In the genomic region with DNA sequence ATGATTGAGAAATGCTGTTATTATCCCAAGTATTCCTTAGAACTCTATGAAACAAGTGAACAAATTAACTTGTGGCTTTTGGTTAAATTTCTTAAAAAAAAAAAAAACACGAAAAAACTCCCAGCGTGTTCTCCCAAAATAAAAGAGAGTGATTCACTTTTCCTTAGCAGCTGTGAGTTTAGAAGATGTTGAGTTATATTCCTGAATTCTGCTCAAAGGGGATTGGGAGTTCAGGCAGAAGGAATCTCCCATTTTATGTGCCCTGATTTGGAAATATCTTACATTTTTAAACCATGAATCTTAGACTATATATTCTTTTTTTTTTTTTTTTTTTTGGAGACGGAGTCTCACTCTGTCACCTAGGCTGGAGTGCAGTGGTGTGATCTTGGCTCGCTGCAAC, we compare ENCODE assay signal across 26 cellular contexts.
"Had no signal": no experiment of that assay in that cellular context is flagged by ENCODE, and none has a peak within 500 bp of the region (broad histone marks: within the 10 kb centered on the region; RNA-seq: fewer than 3 reads in every experiment).

No MANE protein-coding gene starts in this region.

- H3K4me2 ChIP-seq: hepatocyte had no signal

- H2AFZ ChIP-seq: hepatocyte had no signal

- ATAC-seq: activated CD4-positive, alpha-beta T cell treated with anti-CD3 and anti-CD28 coated beads for 36 hours; activated T-cell treated with anti-CD3 and anti-CD28 coated beads, Interleukin-2, amount 50 U/mL, for 4 hours; effector memory CD8-positive, alpha-beta T cell; foreskin keratinocyte; left lobe of liver; natural killer cell; pancreas; psoas muscle; stimulated activated effector memory CD8-positive, alpha-beta T cell treated with anti-CD3 and anti-CD28 coated beads, Interleukin-12 subunit alpha, Interleukin-12 subunit beta, amount 100 ng/mL, for 72 hours; stimulated activated naive CD8-positive, alpha-beta T cell treated with anti-CD3 and anti-CD28 coated beads, Interleukin-15, amount 100 ng/mL, for 72 hours had no signal

- H3K36me3 ChIP-seq: colonic mucosa, esophagus muscularis mucosa, pancreas, right atrium auricular region, tibial artery had no signal

- DNase-seq: activated B cell treated with CpG ODN at 0.5 μM for 24 hours; activated CD4-positive, alpha-beta T cell treated with anti-CD3 and anti-CD28 coated beads for 36 hours; activated CD4-positive, alpha-beta T cell treated with anti-CD3 and anti-CD28 coated beads, Interleukin-2, amount 50 U/mL, for 4 hours; activated CD8-positive, alpha-beta memory T cell treated with anti-CD3 and anti-CD28 coated beads for 24 hours; activated CD8-positive, alpha-beta memory T cell treated with anti-CD3 and anti-CD28 coated beads, Interleukin-2, amount 50 U/mL, for 4 hours; activated naive CD4-positive, alpha-beta T cell treated with Interleukin-2 at 50 U/mL for 16 hours; activated naive CD8-positive, alpha-beta T cell treated with anti-CD3 and anti-CD28 coated beads for 36 hours; activated T-cell treated with anti-CD3 and anti-CD28 coated beads, Interleukin-2, amount 50 U/mL, for 4 hours; colonic mucosa; dorsolateral prefrontal cortex; effector memory CD8-positive, alpha-beta T cell; foreskin keratinocyte; immature natural killer cell; natural killer cell; pancreas; psoas muscle; stimulated activated CD4-positive, alpha-beta T cell treated with anti-CD3 and anti-CD28 coated beads, Interleukin-12 subunit alpha, Interleukin-12 subunit beta, amount 100 ng/mL, for 4 hours; stimulated activated naive CD8-positive, alpha-beta T cell treated with anti-CD3 and anti-CD28 coated beads, Interleukin-15, amount 100 ng/mL, for 72 hours; T-helper 9 cell; tibial artery had no signal

- H3K4me3 ChIP-seq: colonic mucosa, dorsolateral prefrontal cortex, esophagus muscularis mucosa, hepatocyte, lung, pancreas, psoas muscle, right atrium auricular region, tibial artery had no signal

- H3K9me3 ChIP-seq: colonic mucosa, esophagus muscularis mucosa, pancreas, psoas muscle, right atrium auricular region, tibial artery had no signal

- H3K4me1 ChIP-seq: colonic mucosa, foreskin keratinocyte, tibial artery had no signal

- H3K27me3 ChIP-seq: colonic mucosa, dorsolateral prefrontal cortex, esophagus muscularis mucosa, foreskin keratinocyte, hepatocyte, pancreas, right atrium auricular region, tibial artery had no signal

- H3K27ac ChIP-seq: colonic mucosa, dorsolateral prefrontal cortex, esophagus muscularis mucosa, foreskin keratinocyte, hepatocyte, pancreas, psoas muscle, right atrium auricular region, tibial artery had no signal
